In genomic region chr1:89632213-89633102, GRCh38 we compare ENCODE assay signal across 8 cellular contexts. TPM values are rescaled to one million over a fixed set of nuclear protein-coding genes. Genes with fewer than 3 reads are reported as not detected.
A peak's percentile ranks its signal among the peaks of the same experiment; 100 is the strongest.
DNase-seq lines count a peak whose midpoint lies in the region; ATAC-seq and TF ChIP-seq lines count a peak whose summit lies in the region.

No MANE protein-coding gene starts in this region.

- peak overlapping the region; percentile 93 for H3K4me3 Mint-ChIP-seq in WTC11

- peak; percentile 89 for ATAC-seq in GM18505 (IDR thresholded peaks at IDR 0.05; ENCODE audit: unreplicated experiment)
- peak; percentile 84 for ATAC-seq in HG02981 (IDR thresholded peaks at IDR 0.05; ENCODE audit: unreplicated experiment)
- ATAC-seq in WTC11, result peak; percentile 75

- H3K4me1 ChIP-seq in A673 (ENCODE audit: insufficient read depth, low read length, poor library complexity, severe bottlenecking), result peaks cover 8% of the 10 kb centered on the region

- H3K27ac ChIP-seq in A673 (ENCODE audit: low read depth, low read length, poor library complexity, severe bottlenecking), result peak overlapping the region; percentile 79

- H3K9me3 ChIP-seq in A673 (ENCODE audit: low read depth, low read length, poor library complexity, severe bottlenecking), result no peaks in the 10 kb centered on the region

- H3K4me1 Mint-ChIP-seq in WTC11, result peaks cover 18% of the 10 kb centered on the region

- no TSS peak for BruUV-seq in A673 (replicated peaks; lab: Mats Ljungman, UMichigan)

- no peak overlapping the region for H3K27ac Mint-ChIP-seq in WTC11

- no peak; the same call in 1 of the 2 replicates for TF ChIP-seq CTCF in A673 (conservative IDR thresholded peaks at IDR 0.05; ENCODE audit: low read depth, low read length)
- TF ChIP-seq CTCF in WTC11 (IDR thresholded peaks at IDR 0.05), result 0 out of 2 replicates have a peak, but pooled peaks have one; percentile 15
- no peak for TF ChIP-seq CTCF in cardiac fibroblast (IDR thresholded peaks at IDR 0.05; ENCODE audit: low read depth, low read length)

- DNase-seq in A673 (ENCODE audit: low spot score) (peak; percentile 89), NCI-H2107 treated with DMSO at 0.1 percent for 48 hours (lab: John Stamatoyannopoulos, UW; ENCODE audit: unreplicated experiment) (peak; percentile 41), WTC11 (ENCODE audit: low spot score) (peak; percentile 78), cardiac fibroblast (ENCODE audit: low read depth in 2 of 2) (peak; percentile 68 to 86), islet precursor cell (peak; percentile 90)
- peak; percentile 72 to 84 (median 75) for DNase-seq in stimulated activated CD4-positive, alpha-beta T cell treated with anti-CD3 and anti-CD28 coated beads, Interleukin-12 subunit alpha, Interleukin-12 subunit beta, amount 100 ng/mL, for 48 hours (ENCODE audit: low read depth in 2 of 3, low spot score in 1 of 3)

- H3K36me3 Mint-ChIP-seq in WTC11, result no peaks in the 10 kb centered on the region

- no peaks in the 10 kb centered on the region for H3K27me3 ChIP-seq in A673 (replicated peaks; ENCODE audit: insufficient read depth, low read depth, low read length, poor library complexity)

- H3K27me3 Mint-ChIP-seq in WTC11 (ENCODE audit: low read depth), result peaks cover 49% of the 10 kb centered on the region

- POLR2A ChIA-PET in A673 (lab: Charles Lee; ENCODE audit: low non-redundant PET), result interaction anchor here (0.7 kb wide), 1 partner anchor 567 kb away, joined by 3 read pairs; no protein-coding TSS in a partner anchor
- POLR2A ChIA-PET in WTC11 (lab: Charles Lee), result no interaction called here

- intact Hi-C loops in A673 (cut with micrococcal nuclease; ENCODE audit: unreplicated experiment), result loop anchor here (1.0 to 10.0 kb wide), 3 partner anchors 85 to 352 kb away; no protein-coding TSS in a partner anchor

- CTCF ChIA-PET in A673 (lab: Charles Lee) (interaction anchor here (1.8 kb wide), 1 partner anchor 130 kb away, joined by 8 read pairs; no protein-coding TSS in a partner anchor), WTC11 (lab: Charles Lee) (interaction anchor here (0.6 to 2.9 kb wide), 7 partner anchors 9 to 1480 kb away, joined by 3 to 45 read pairs (median 4); no protein-coding TSS in a partner anchor)

- peak overlapping the region; percentile 94 for H3K4me3 ChIP-seq in A673 (ENCODE audit: low read depth, low read length, poor library complexity, severe bottlenecking)
- peak overlapping the region; percentile 81 to 95 for H3K4me3 ChIP-seq in cardiac fibroblast (replicated peaks in 1 of 2; ENCODE audit: low read depth in 2 of 2, low read length in 2 of 2)

- no peak for TF ChIP-seq POLR2A in GM18505 (IDR thresholded peaks at IDR 0.05; ENCODE audit: borderline replicate concordance, extremely low read depth, insufficient read depth, insufficient read length)

- H3K9me3 Mint-ChIP-seq in WTC11, result no peaks in the 10 kb centered on the region

- H3K36me3 ChIP-seq in A673 (ENCODE audit: insufficient read depth, low read length, poor library complexity, severe bottlenecking), result no peaks in the 10 kb centered on the region

TF ChIP-seq in WTC11, 78 proteins besides CTCF, POLR2A, EP300 and RAD21 (continues in another document):
- TF ChIP-seq STAT6 (CRISPR knock-in tag; conservative IDR thresholded peaks at IDR 0.05; ENCODE audit: low read depth) (no peak), FOXK1 (CRISPR knock-in tag; IDR thresholded peaks at IDR 0.05) (peak; percentile 17; the same call in 1 of the 2 replicates), ARID4B (CRISPR knock-in tag; IDR thresholded peaks at IDR 0.05; ENCODE audit: borderline replicate concordance) (no peak), SOX15 (CRISPR knock-in tag; IDR thresholded peaks at IDR 0.05) (no peak), NR3C1 (CRISPR knock-in tag; conservative IDR thresholded peaks at IDR 0.05; ENCODE audit: low read depth) (no peak), TP53 (CRISPR knock-in tag; IDR thresholded peaks at IDR 0.05) (no peak), FOXP1 (CRISPR knock-in tag; IDR thresholded peaks at IDR 0.05; ENCODE audit: borderline replicate concordance) (no peak), ZMAT4 (CRISPR knock-in tag; IDR thresholded peaks at IDR 0.05) (no peak), GRHL2 (CRISPR knock-in tag; IDR thresholded peaks at IDR 0.05; ENCODE audit: insufficient replicate concordance, severe bottlenecking) (no peak), JAZF1 (CRISPR knock-in tag; IDR thresholded peaks at IDR 0.05) (no peak), ZNF423 (CRISPR knock-in tag; IDR thresholded peaks at IDR 0.05) (peak; percentile 98), ZNF121 (CRISPR knock-in tag; IDR thresholded peaks at IDR 0.05) (no peak), FOXP4 (CRISPR knock-in tag; IDR thresholded peaks at IDR 0.05) (no peak), SP1 (CRISPR knock-in tag; conservative IDR thresholded peaks at IDR 0.05) (peak; percentile 57)
- TF ChIP-seq, protein P1, sequence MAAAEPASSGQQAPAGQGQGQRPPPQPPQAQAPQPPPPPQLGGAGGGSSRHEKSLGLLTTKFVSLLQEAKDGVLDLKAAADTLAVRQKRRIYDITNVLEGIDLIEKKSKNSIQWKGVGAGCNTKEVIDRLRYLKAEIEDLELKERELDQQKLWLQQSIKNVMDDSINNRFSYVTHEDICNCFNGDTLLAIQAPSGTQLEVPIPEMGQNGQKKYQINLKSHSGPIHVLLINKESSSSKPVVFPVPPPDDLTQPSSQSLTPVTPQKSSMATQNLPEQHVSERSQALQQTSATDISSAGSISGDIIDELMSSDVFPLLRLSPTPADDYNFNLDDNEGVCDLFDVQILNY (CRISPR knock-in tag; IDR thresholded peaks at IDR 0.05), result no peak

RNA-seq across cellular contexts. Expression of gene LRRC8C, which starts 0.5 kb away (rescaled TPM):
- total RNA-seq in A673 (2021) (5.6 and 6.9 TPM in 2 replicates), WTC11 (2021) (1.8 to 2.2 TPM (median 2.1 TPM) in 3 replicates)

Comparison
In these comparisons a context has a peak if more than half of its experiments do, and no peak if none do; other contexts are left out.
1. Peak in every context shown above with its lines: DNase-seq, ATAC-seq, H3K4me3 ChIP-seq and H3K27ac ChIP-seq.